17 cellular contexts compared by ENCODE assay signal in the genomic region with DNA sequence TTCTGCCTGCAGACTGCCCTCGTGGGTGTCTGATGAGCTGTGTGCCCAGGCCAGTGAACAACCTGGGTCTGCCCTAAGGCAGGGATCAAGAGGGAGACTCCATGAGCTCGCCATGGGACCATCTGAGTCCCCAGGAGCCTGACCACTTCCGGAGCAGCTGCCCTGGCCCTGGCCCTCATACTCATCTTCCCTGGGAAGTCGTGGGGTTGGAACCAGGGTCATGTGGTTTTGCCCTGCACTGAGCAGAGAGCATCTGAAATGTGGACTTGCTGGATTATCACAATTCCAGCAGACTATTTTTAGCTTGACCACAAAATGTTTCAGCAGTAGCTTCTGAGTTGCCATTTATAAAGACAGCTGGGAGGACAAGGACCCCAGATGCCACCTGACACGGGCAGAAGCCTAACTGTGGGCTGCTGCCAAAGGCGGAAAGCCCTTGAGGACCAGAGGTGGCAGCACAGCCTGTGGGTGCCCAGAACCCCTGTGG. TPM values are rescaled to one million over a fixed set of nuclear protein-coding genes. Genes with fewer than 3 reads are reported as not detected.
DNase-seq lines count a peak whose midpoint lies in the region; ATAC-seq and TF ChIP-seq lines count a peak whose summit lies in the region.
"Had no signal": no experiment of that assay in that cellular context is flagged by ENCODE, and none has a peak within 500 bp of the region (broad histone marks: within the 10 kb centered on the region; RNA-seq: fewer than 3 reads in every experiment).

No MANE protein-coding gene starts in this region.

- H3K36me3 ChIP-seq in left ventricle myocardium inferior, result peaks cover 45% of the 10 kb centered on the region
- H3K36me3 ChIP-seq: MG63 had no signal

- TF ChIP-seq CTCF in AG10803 (conservative IDR thresholded peaks at IDR 0.05; ENCODE audit: low read length) (no peak), left ventricle myocardium inferior (IDR thresholded peaks at IDR 0.05; ENCODE audit: borderline replicate concordance) (peak; percentile 36), CD14-positive monocyte (IDR thresholded peaks at IDR 0.05) (no peak)

- peak overlapping the region; percentile 64 for H3K27ac ChIP-seq in left ventricle myocardium inferior (replicated peaks)
- H3K27ac ChIP-seq: body of pancreas, parathyroid adenoma, SK-N-MC had no signal

- no peaks in the 10 kb centered on the region for H3K9me3 ChIP-seq in left ventricle myocardium inferior (replicated peaks)
- H3K9me3 ChIP-seq: body of pancreas, MG63 had no signal

- intact Hi-C loops in left ventricle myocardium inferior (cut with micrococcal nuclease), result no loop called here
- intact Hi-C loops in CD14-positive monocyte (cut with micrococcal nuclease), result no loop called here

- H3K4me1 ChIP-seq in left ventricle myocardium inferior, result peaks cover 26% of the 10 kb centered on the region
- H3K4me1 ChIP-seq: parathyroid adenoma had no signal

- peak overlapping the region in 2 of 7 donors; percentile 15 to 50 for H3K27ac Mint-ChIP-seq in CD14-positive monocyte
- no peak overlapping the region for H3K27ac Mint-ChIP-seq in naive thymus-derived CD8-positive, alpha-beta T cell
- H3K27ac Mint-ChIP-seq: CD4-positive, CD25-positive, alpha-beta regulatory T cell; stimulated activated naive B cell treated with anti-CD40 and anti-IgM and Interleukin-4, amounts not matched to agents 10 μg/mL and 1 μg/mL and 100 μg/mL, for 72 hours had no signal

- H3K4me3 Mint-ChIP-seq in CD14-positive monocyte, result no peak overlapping the region
- no peak overlapping the region for H3K4me3 Mint-ChIP-seq in naive thymus-derived CD8-positive, alpha-beta T cell
- H3K4me3 Mint-ChIP-seq: CD4-positive, CD25-positive, alpha-beta regulatory T cell; stimulated activated naive B cell treated with anti-CD40 and anti-IgM and Interleukin-4, amounts not matched to agents 10 μg/mL and 1 μg/mL and 100 μg/mL, for 72 hours had no signal

- peaks cover 44 to 70% of the 10 kb centered on the region in 2 donors for H3K36me3 Mint-ChIP-seq in CD14-positive monocyte
- peaks cover 0 to 33% (median 1%) of the 10 kb centered on the region in 3 donors for H3K36me3 Mint-ChIP-seq in naive thymus-derived CD8-positive, alpha-beta T cell

- H3K4me3 ChIP-seq in AG10803 (ENCODE audit: low read length) (no peak overlapping the region), left ventricle myocardium inferior (no peak overlapping the region)
- H3K4me3 ChIP-seq: body of pancreas, MG63, SK-N-MC had no signal

- POLR2A ChIA-PET in naive thymus-derived CD8-positive, alpha-beta T cell (lab: Charles Lee), result interaction anchor here (0.5 to 0.6 kb wide), 2 partner anchors 41 to 270 kb away, joined by 3 to 4 read pairs; no protein-coding TSS in a partner anchor

- H3K9me3 Mint-ChIP-seq in CD14-positive monocyte, result peaks cover 0 to 2% (median 0%) of the 10 kb centered on the region in 7 donors
- H3K9me3 Mint-ChIP-seq in naive thymus-derived CD8-positive, alpha-beta T cell, result no peaks in the 10 kb centered on the region
- H3K9me3 Mint-ChIP-seq: stimulated activated naive B cell treated with anti-CD40 and anti-IgM and Interleukin-4, amounts not matched to agents 10 μg/mL and 1 μg/mL and 100 μg/mL, for 72 hours had no signal

- peaks cover 11% of the 10 kb centered on the region for H3K4me1 Mint-ChIP-seq in CD14-positive monocyte
- H3K4me1 Mint-ChIP-seq in naive thymus-derived CD8-positive, alpha-beta T cell, result peaks cover 6 to 16% (median 8%) of the 10 kb centered on the region in 4 donors

- ATAC-seq in SK-N-SH treated with all-trans-retinoic acid at 6 μM for 48 hours, result peak; percentile 11; the same call in 1 of the 3 replicates
- ATAC-seq in GM19463 (IDR thresholded peaks at IDR 0.05; ENCODE audit: unreplicated experiment), result no peak
- ATAC-seq in naive thymus-derived CD8-positive, alpha-beta T cell, result no peak
- ATAC-seq: body of pancreas had no signal

- peaks cover 0 to 1% (median 0%) of the 10 kb centered on the region in 3 donors for H3K27me3 Mint-ChIP-seq in CD14-positive monocyte (ENCODE audit: low read depth in 3 of 3)
- no peaks in the 10 kb centered on the region for H3K27me3 Mint-ChIP-seq in naive thymus-derived CD8-positive, alpha-beta T cell
- H3K27me3 Mint-ChIP-seq: CD4-positive, CD25-positive, alpha-beta regulatory T cell; stimulated activated naive B cell treated with anti-CD40 and anti-IgM and Interleukin-4, amounts not matched to agents 10 μg/mL and 1 μg/mL and 100 μg/mL, for 72 hours had no signal

- H3K27me3 ChIP-seq in left ventricle myocardium inferior (ENCODE audit: low read depth), result no peaks in the 10 kb centered on the region
- H3K27me3 ChIP-seq: body of pancreas, MG63 had no signal

- DNase-seq in AG10803 (ENCODE audit: low read depth) (peak; percentile 68), HT1080 (ENCODE audit: low read depth) (peak; percentile 59), left ventricle myocardium inferior (peak; percentile 52), DMS114 treated with DMSO at 0.1 percent for 48 hours (lab: John Stamatoyannopoulos, UW; ENCODE audit: unreplicated experiment) (no peak), CD14-positive monocyte (ENCODE audit: low spot score) (no peak)
- DNase-seq in naive thymus-derived CD8-positive, alpha-beta T cell, result no peak
- DNase-seq: activated CD4-positive, CD25-positive, alpha-beta regulatory T cell treated with anti-CD3 and anti-CD28 coated beads, Interleukin-2, amount 50 U/mL, for 72 hours; body of pancreas; CD4-positive, CD25-positive, alpha-beta regulatory T cell; mammary epithelial cell; MG63; stimulated activated CD4-positive, alpha-beta T cell treated with anti-CD3 and anti-CD28 coated beads, Interleukin-2, amount 100 ng/mL, for 24 hours; stimulated activated naive B cell treated with anti-CD40 and anti-IgM and Interleukin-4, amounts not matched to agents 10 μg/mL and 1 μg/mL and 100 μg/mL, for 72 hours had no signal

TF ChIP-seq in SK-N-SH treated with all-trans-retinoic acid at 6 μM for 48 hours, 23 proteins besides CTCF, POLR2A, EP300 and RAD21 (continues in another document):
- TF ChIP-seq, protein P1, sequence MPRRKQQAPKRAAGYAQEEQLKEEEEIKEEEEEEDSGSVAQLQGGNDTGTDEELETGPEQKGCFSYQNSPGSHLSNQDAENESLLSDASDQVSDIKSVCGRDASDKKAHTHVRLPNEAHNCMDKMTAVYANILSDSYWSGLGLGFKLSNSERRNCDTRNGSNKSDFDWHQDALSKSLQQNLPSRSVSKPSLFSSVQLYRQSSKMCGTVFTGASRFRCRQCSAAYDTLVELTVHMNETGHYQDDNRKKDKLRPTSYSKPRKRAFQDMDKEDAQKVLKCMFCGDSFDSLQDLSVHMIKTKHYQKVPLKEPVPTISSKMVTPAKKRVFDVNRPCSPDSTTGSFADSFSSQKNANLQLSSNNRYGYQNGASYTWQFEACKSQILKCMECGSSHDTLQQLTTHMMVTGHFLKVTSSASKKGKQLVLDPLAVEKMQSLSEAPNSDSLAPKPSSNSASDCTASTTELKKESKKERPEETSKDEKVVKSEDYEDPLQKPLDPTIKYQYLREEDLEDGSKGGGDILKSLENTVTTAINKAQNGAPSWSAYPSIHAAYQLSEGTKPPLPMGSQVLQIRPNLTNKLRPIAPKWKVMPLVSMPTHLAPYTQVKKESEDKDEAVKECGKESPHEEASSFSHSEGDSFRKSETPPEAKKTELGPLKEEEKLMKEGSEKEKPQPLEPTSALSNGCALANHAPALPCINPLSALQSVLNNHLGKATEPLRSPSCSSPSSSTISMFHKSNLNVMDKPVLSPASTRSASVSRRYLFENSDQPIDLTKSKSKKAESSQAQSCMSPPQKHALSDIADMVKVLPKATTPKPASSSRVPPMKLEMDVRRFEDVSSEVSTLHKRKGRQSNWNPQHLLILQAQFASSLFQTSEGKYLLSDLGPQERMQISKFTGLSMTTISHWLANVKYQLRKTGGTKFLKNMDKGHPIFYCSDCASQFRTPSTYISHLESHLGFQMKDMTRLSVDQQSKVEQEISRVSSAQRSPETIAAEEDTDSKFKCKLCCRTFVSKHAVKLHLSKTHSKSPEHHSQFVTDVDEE (CRISPR knock-in tag; IDR thresholded peaks at IDR 0.05), result no peak
- no peak for TF ChIP-seq TOX (CRISPR knock-in tag; IDR thresholded peaks at IDR 0.05; ENCODE audit: borderline replicate concordance)
- no peak for TF ChIP-seq BACH2 (CRISPR knock-in tag; IDR thresholded peaks at IDR 0.05; ENCODE audit: borderline replicate concordance)
- TF ChIP-seq CSRNP3 (CRISPR knock-in tag; IDR thresholded peaks at IDR 0.05), result no peak

RNA-seq across cellular contexts. Expression of gene BTBD6, which starts 6.7 kb away (rescaled TPM):
- total RNA-seq in HT1080 (2014; rRNA removed; shearing (Covaris generic)), result 8.3 and 9.3 TPM in 2 replicates
- polyA plus RNA-seq in HT1080 (2015; cell fraction: cytosol; rRNA removed), result 9.8 and 12.7 TPM in 2 replicates
- polyA plus RNA-seq in HT1080 (2015; cell fraction: nucleus; rRNA removed), result 10.1 and 11.2 TPM in 2 replicates
- 45.3 TPM for total RNA-seq in left ventricle myocardium inferior
- 1 to 10 TPM; 1.3 to 6.3 TPM for polyA plus RNA-seq in CD14-positive monocyte
- 10 to 100 TPM; 42.0 to 42.8 TPM for total RNA-seq in naive thymus-derived CD8-positive, alpha-beta T cell
- polyA plus RNA-seq in naive thymus-derived CD8-positive, alpha-beta T cell, result 10 to 100 TPM in 2 of 3 donors, 1 to 10 TPM in 1; 5.5 to 15.6 (median 14.9) TPM

RNA-seq across cellular contexts. Expression of gene BRF1, which starts 45.7 kb away (rescaled TPM):
- total RNA-seq in HT1080 (2014; rRNA removed; shearing (Covaris generic)), result 25.4 and 25.6 TPM in 2 replicates
- 12.3 and 15.2 TPM in 2 replicates for polyA plus RNA-seq in HT1080 (2015; cell fraction: cytosol; rRNA removed)
- polyA plus RNA-seq in HT1080 (2015; cell fraction: nucleus; rRNA removed), result 33.3 and 38.4 TPM in 2 replicates
- total RNA-seq in left ventricle myocardium inferior, result 19.8 TPM
- 1 to 10 TPM; 2.3 to 2.5 TPM for polyA plus RNA-seq in CD14-positive monocyte
- total RNA-seq in naive thymus-derived CD8-positive, alpha-beta T cell, result 10 to 100 TPM; 52.4 to 63.5 TPM
- 10 to 100 TPM in 1 of 3 donors, 1 to 10 TPM in 2; 7.1 to 10.9 (median 9.2) TPM for polyA plus RNA-seq in naive thymus-derived CD8-positive, alpha-beta T cell

RNA-seq across cellular contexts. Expression of gene PACS2, which starts 59.5 kb away (rescaled TPM):
- 33.0 and 33.3 TPM in 2 replicates for total RNA-seq in HT1080 (2014; rRNA removed; shearing (Covaris generic))
- polyA plus RNA-seq in HT1080 (2015; cell fraction: cytosol; rRNA removed), result 29.5 and 29.7 TPM in 2 replicates
- 53.6 and 58.4 TPM in 2 replicates for polyA plus RNA-seq in HT1080 (2015; cell fraction: nucleus; rRNA removed)
- 64.0 TPM for total RNA-seq in left ventricle myocardium inferior
- polyA plus RNA-seq in CD14-positive monocyte, result 1 to 10 TPM; 3.1 to 3.7 TPM
- total RNA-seq in naive thymus-derived CD8-positive, alpha-beta T cell, result 10 to 100 TPM; 81.5 to 82.1 TPM
- polyA plus RNA-seq in naive thymus-derived CD8-positive, alpha-beta T cell, result 1 to 10 TPM; 1.7 to 6.1 (median 2.3) TPM

Comparison
In these comparisons a context has a peak if more than half of its experiments do, and no peak if none do; other contexts are left out.
1. DNase-seq: peak in AG10803 (single experiment), HT1080 (single experiment) and left ventricle myocardium inferior (single experiment); none in DMS114 treated with DMSO at 0.1 percent for 48 hours (single experiment), CD14-positive monocyte (single experiment) and naive thymus-derived CD8-positive, alpha-beta T cell (0 of 10).